8 cellular contexts compared by ENCODE assay signal in genomic region chr17:18258356-18259038, GRCh38. TPM values are rescaled to one million over a fixed set of nuclear protein-coding genes. Genes with fewer than 3 reads are reported as not detected.
A peak's percentile ranks its signal among the peaks of the same experiment; 100 is the strongest.
DNase-seq lines count a peak whose midpoint lies in the region; ATAC-seq, FAIRE-seq and TF ChIP-seq lines count a peak whose summit lies in the region.

FLII (minus strand) TSS chr17:18258738; CDS start chr17:18258690, 48 bp downstream.

- TF ChIP-seq POLR2A in GM18505 (IDR thresholded peaks at IDR 0.05; ENCODE audit: borderline replicate concordance, extremely low read depth, insufficient read depth, insufficient read length) = peak; percentile 59

- dilution Hi-C loops in keratinocyte (cut with MboI; ENCODE audit: extremely low pct_ligation_motif_present, low sequenced_read_pairs) = no loop called here

- peaks cover 7% of the 10 kb centered on the region for H3K9me1 ChIP-seq in keratinocyte (ENCODE audit: control insufficient read depth, extremely low read depth, insufficient read depth, low read length)

- H3K36me3 ChIP-seq in keratinocyte (ENCODE audit: control insufficient read depth in 2 of 2, extremely low read depth in 1 of 2, insufficient read depth in 2 of 2, low read length in 2 of 2) (peaks cover 33 to 38% of the 10 kb centered on the region in 2 experiments), smooth muscle cell (ENCODE audit: low read depth) (no peaks in the 10 kb centered on the region)

- peaks cover 62% of the 10 kb centered on the region for H3K79me2 ChIP-seq in keratinocyte (ENCODE audit: control insufficient read depth, insufficient read depth, low read length)
- H3K79me2 ChIP-seq in smooth muscle cell (ENCODE audit: low read depth) = peaks cover 38% of the 10 kb centered on the region

- H3K9ac ChIP-seq in keratinocyte (ENCODE audit: control insufficient read depth, extremely low read depth, insufficient read depth, low read length) = peak within 1 kb of the TSS; percentile 93
- H3K9ac ChIP-seq in smooth muscle cell (ENCODE audit: low read depth) = peak within 1 kb of the TSS; percentile 97

- H3K9me3 ChIP-seq in keratinocyte (ENCODE audit: control insufficient read depth, low read depth, low read length) (no peaks in the 10 kb centered on the region), smooth muscle cell (replicated peaks; ENCODE audit: low read depth) (no peaks in the 10 kb centered on the region)

- peaks cover 10% of the 10 kb centered on the region for H3F3A ChIP-seq in smooth muscle cell (ENCODE audit: low read depth)

- no peak for FAIRE-seq in keratinocyte (lab: Jason Lieb, UNC)

- ATAC-seq in GM18505 (IDR thresholded peaks at IDR 0.05; ENCODE audit: unreplicated experiment) = no peak

- H3K4me2 ChIP-seq in keratinocyte (ENCODE audit: control insufficient read depth, extremely low read depth, insufficient read depth, low read depth, low read length) = peak within 1 kb of the TSS; percentile 99
- peak within 1 kb of the TSS; percentile 91 for H3K4me2 ChIP-seq in smooth muscle cell

- no peak for DNase-seq in Jurkat, Clone E6-1 (ENCODE audit: low read depth, low spot score)
- peak; percentile 70 for DNase-seq in activated CD4-positive, CD25-positive, alpha-beta regulatory T cell treated with anti-CD3 and anti-CD28 coated beads, Interleukin-2, amount 50 U/mL, for 72 hours
- peak; percentile 87 for DNase-seq in cerebellum (ENCODE audit: low spot score)
- DNase-seq in keratinocyte (ENCODE audit: low read depth, low spot score) = no peak
- DNase-seq in smooth muscle cell (lab: John Stamatoyannopoulos, UW; ENCODE audit: unreplicated experiment) = no peak
- DNase-seq in NCI-H446 treated with DMSO at 0.1 percent for 48 hours (lab: John Stamatoyannopoulos, UW) = no peak

- H2AFZ ChIP-seq in keratinocyte (ENCODE audit: control insufficient read depth, low read length) (peak within 1 kb of the TSS; percentile 63), smooth muscle cell (ENCODE audit: low read depth) (peak within 1 kb of the TSS; percentile 23)

- H4K20me1 ChIP-seq in keratinocyte (ENCODE audit: control insufficient read depth, extremely low read depth, insufficient read depth, low read length) = peaks cover 12% of the 10 kb centered on the region
- H4K20me1 ChIP-seq in smooth muscle cell (ENCODE audit: low read depth) = peaks cover 64% of the 10 kb centered on the region

- peaks cover 33% of the 10 kb centered on the region for H3K4me1 ChIP-seq in keratinocyte (ENCODE audit: control insufficient read depth, extremely low read depth, insufficient read depth, low read length)
- H3K4me1 ChIP-seq in smooth muscle cell (ENCODE audit: low read depth) = peaks cover 19% of the 10 kb centered on the region

- H3K4me3 ChIP-seq in Jurkat, Clone E6-1 (ENCODE audit: low read length) = peak within 1 kb of the TSS; percentile 82
- H3K4me3 ChIP-seq in keratinocyte (ENCODE audit: control insufficient read depth in 2 of 3, extremely low read depth in 1 of 3, insufficient read depth in 2 of 3, low read depth in 1 of 3, low read length in 3 of 3) (peak within 1 kb of the TSS; percentile 77 to 84 (median 81)), smooth muscle cell (peak within 1 kb of the TSS; percentile 85)

- H3K27ac ChIP-seq in 22Rv1 (peak within 1 kb of the TSS; percentile 87), keratinocyte (ENCODE audit: control insufficient read depth, insufficient read depth, low read length) (peak within 1 kb of the TSS; percentile 92), smooth muscle cell (ENCODE audit: low read depth) (peak within 1 kb of the TSS; percentile 98)

- H3K27me3 ChIP-seq in keratinocyte (ENCODE audit: control insufficient read depth, extremely low read depth, insufficient read depth, low read length) (no peaks in the 10 kb centered on the region), smooth muscle cell (ENCODE audit: low read depth) (no peaks in the 10 kb centered on the region)

- TF ChIP-seq CTCF in 22Rv1 (IDR thresholded peaks at IDR 0.05) (no peak), keratinocyte (optimal IDR thresholded peaks at IDR 0.05 in 1 of 3, IDR thresholded peaks at IDR 0.05 in 1 of 3, conservative IDR thresholded peaks at IDR 0.05 in 1 of 3; ENCODE audit: extremely low read depth in 1 of 3, insufficient read depth in 2 of 3, low read length in 3 of 3) (no peak), smooth muscle cell (IDR thresholded peaks at IDR 0.05; ENCODE audit: borderline replicate concordance, insufficient read depth, poor library complexity, severe bottlenecking) (no peak)

- WGBS in smooth muscle cell (ENCODE audit: low lambda C conversion rate) = 6% methylated on average over 29 of the region's 71 CpGs

RNA-seq across cellular contexts. Expression of gene FLII, which starts in this region (rescaled TPM):
- 226 TPM for polyA plus RNA-seq in Jurkat, Clone E6-1 (2012; ENCODE audit: insufficient read depth, insufficient read length)
- total RNA-seq in cerebellum (53.4 TPM), smooth muscle cell (132 and 149 TPM in 2 replicates)
- polyA plus RNA-seq in keratinocyte (376 to 509 TPM (median 404 TPM) in 3 replicates), smooth muscle cell (188 and 210 TPM in 2 replicates)
- 190 TPM for polyA plus RNA-seq in keratinocyte (2011; ENCODE audit: low read depth)
- polyA plus RNA-seq in keratinocyte (2011; cell fraction: cytosol; rRNA removed) = 385 and 410 TPM in 2 replicates
- 632 and 753 TPM in 2 replicates for polyA plus RNA-seq in keratinocyte (2011; cell fraction: nucleus; rRNA removed)
- polyA plus RNA-seq in keratinocyte (2012; ENCODE audit: low replicate concordance) = 196 and 509 TPM in 2 replicates
- 589 to 1,561 TPM (median 721 TPM) in 3 replicates for polyA minus RNA-seq in keratinocyte
- polyA minus RNA-seq in keratinocyte (2011; cell fraction: cytosol; rRNA and poly(A)+ RNA removed) = 529 TPM
- 248 and 269 TPM in 2 replicates for polyA minus RNA-seq in keratinocyte (2011; cell fraction: nucleus; rRNA and poly(A)+ RNA removed)

Comparison
In these comparisons a context has a peak if more than half of its experiments do, and no peak if none do; other contexts are left out.
1. DNase-seq: peak in activated CD4-positive, CD25-positive, alpha-beta regulatory T cell treated with anti-CD3 and anti-CD28 coated beads, Interleukin-2, amount 50 U/mL, for 72 hours (single experiment) and cerebellum (single experiment); none in Jurkat, Clone E6-1 (single experiment), keratinocyte (single experiment), smooth muscle cell (single experiment) and NCI-H446 treated with DMSO at 0.1 percent for 48 hours (single experiment).
2. Peak in every context shown above with its lines, with median percentiles within 50 percentile points of each other: H3K27ac ChIP-seq and H3K4me3 ChIP-seq.